ENCODE assay signal across 1 cellular context in the genomic region with DNA sequence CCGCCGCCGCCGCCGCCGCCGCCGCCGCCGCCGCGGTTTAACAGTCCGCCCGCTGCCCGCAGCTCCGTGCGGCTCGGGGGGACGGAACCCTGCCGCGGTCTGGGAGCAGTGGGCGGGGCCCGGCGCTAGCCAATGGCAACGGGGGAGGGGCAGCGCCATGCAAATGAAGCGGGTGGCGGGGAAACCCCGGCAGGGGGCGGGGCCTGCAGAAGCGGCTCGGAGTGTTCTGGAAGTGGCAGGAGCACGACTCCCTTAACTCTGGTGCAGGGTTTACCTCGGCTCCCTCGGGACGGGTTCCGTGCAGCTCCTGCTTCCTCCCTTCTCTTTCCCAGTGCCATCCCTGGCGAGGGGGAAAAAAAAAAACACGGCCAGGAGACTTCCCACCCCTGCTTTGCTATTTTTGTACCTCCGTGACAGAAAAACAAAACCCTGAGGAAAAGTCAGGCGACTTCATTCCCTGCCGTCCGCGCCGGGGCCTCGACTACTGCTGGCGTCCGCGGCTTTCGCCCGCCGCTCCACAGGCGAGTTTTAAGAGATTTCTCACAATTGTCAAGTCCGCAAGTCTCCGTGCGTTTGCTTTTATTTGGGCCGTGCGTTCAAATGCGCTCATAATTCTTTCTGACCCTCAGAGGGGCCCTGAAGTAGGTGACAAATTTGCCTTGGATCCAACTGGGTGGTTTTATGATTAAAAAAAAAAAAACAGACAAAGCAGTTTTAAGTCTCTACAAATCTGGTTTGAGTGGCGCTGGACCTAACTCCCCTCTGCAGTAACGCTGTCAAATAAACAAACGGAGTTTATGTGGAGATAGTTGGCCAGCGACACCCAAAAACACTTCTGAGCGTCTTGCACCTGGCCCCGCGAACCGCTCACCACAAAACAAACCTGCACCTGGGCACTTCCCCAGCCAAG.
TF ChIP-seq lines count a peak whose summit lies in the region.

A gene with protein sequence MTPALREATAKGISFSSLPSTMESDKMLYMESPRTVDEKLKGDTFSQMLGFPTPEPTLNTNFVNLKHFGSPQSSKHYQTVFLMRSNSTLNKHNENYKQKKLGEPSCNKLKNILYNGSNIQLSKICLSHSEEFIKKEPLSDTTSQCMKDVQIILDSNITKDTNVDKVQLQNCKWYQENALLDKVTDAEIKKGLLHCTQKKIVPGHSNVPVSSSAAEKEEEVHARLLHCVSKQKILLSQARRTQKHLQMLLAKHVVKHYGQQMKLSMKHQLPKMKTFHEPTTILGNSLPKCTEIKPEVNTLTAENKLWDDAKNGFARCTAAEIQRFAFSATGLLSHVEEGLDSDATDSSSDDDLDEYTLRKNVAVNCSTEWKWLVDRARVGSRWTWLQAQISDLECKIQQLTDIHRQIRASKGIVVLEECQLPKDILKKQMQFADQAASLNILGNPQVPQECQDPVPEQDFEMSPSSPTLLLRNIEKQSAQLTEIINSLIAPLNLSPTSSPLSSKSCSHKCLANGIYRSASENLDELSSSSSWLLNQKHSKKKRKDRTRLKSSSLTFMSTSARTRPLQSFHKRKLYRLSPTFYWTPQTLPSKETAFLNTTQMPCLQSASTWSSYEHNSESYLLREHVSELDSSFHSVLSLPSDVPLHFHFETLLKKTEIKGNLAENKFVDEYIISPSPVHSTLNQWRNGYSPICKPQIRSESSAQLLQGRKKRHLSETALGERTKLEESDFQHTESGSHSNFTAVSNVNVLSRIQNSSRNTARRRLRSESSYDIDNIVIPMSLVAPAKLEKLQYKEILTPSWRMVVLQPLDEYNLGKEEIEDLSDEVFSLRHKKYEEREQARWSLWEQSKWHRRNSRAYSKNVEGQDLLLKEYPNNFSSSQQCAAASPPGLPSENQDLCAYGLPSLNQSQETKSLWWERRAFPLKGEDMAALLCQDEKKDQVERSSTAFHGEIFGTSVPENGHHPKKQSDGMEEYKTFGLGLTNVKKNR (minus strand): TSS at position 101 of the 910 bp plus-strand sequence. CDS start 16,827 bp downstream, outside the sequence.

TF ChIP-seq in SK-N-SH treated with all-trans-retinoic acid at 6 μM for 48 hours, 23 proteins besides CTCF, POLR2A, EP300 and RAD21 (continued from another document):
- TF ChIP-seq, protein P1, sequence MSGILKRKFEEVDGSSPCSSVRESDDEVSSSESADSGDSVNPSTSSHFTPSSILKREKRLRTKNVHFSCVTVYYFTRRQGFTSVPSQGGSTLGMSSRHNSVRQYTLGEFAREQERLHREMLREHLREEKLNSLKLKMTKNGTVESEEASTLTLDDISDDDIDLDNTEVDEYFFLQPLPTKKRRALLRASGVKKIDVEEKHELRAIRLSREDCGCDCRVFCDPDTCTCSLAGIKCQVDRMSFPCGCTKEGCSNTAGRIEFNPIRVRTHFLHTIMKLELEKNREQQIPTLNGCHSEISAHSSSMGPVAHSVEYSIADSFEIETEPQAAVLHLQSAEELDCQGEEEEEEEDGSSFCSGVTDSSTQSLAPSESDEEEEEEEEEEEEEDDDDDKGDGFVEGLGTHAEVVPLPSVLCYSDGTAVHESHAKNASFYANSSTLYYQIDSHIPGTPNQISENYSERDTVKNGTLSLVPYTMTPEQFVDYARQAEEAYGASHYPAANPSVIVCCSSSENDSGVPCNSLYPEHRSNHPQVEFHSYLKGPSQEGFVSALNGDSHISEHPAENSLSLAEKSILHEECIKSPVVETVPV (CRISPR knock-in tag; IDR thresholded peaks at IDR 0.05), result no peak
- TF ChIP-seq, protein P2, sequence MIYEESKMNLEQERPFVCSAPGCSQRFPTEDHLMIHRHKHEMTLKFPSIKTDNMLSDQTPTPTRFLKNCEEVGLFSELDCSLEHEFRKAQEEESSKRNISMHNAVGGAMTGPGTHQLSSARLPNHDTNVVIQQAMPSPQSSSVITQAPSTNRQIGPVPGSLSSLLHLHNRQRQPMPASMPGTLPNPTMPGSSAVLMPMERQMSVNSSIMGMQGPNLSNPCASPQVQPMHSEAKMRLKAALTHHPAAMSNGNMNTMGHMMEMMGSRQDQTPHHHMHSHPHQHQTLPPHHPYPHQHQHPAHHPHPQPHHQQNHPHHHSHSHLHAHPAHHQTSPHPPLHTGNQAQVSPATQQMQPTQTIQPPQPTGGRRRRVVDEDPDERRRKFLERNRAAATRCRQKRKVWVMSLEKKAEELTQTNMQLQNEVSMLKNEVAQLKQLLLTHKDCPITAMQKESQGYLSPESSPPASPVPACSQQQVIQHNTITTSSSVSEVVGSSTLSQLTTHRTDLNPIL (CRISPR knock-in tag; IDR thresholded peaks at IDR 0.05; ENCODE audit: low read depth), result no peak
